Comparison of ENCODE assay signal across 7 cellular contexts in the genomic region with DNA sequence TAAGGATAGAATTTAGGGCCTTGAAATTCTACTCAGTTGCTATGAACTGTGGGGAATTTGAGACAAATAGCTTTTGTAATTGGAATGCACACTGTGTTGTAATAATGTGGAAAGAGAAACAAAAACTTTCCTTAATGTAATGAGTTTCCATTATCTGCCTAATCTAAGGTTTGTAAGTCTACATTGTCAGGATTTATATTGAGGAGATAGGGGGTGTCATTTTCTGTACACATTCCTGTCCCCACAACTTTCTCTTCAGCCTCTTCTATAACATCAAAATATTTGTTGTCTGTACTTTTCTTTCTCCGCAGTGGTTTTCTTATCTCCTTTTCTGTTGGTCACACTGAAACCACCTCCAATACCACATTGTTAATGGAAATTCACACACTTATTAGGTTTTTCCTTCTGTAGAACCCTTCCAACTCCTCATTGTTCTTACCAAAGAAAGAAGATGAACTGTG. TPM values are rescaled to one million over a fixed set of nuclear protein-coding genes. Genes with fewer than 3 reads are reported as not detected.
DNase-seq lines count a peak whose midpoint lies in the region; ATAC-seq and TF ChIP-seq lines count a peak whose summit lies in the region.

No MANE protein-coding gene starts in this region.

- WGBS in testis, 2 donors = 14 to 55% methylated on average over 1 of the region's 1 CpG

- H3K4me1 ChIP-seq in adipocyte (ENCODE audit: control insufficient read depth, insufficient read depth, low read length) (peaks cover 70% of the 10 kb centered on the region), testis (peaks cover 12% of the 10 kb centered on the region)

- no peaks in the 10 kb centered on the region for H3K9me3 ChIP-seq in adipocyte (ENCODE audit: control insufficient read depth, low read length)
- no peaks in the 10 kb centered on the region for H3K9me3 ChIP-seq in testis

- H3K27me3 ChIP-seq in adipocyte (replicated peaks; ENCODE audit: control insufficient read depth, insufficient read depth, low read length) (no peaks in the 10 kb centered on the region), testis (no peaks in the 10 kb centered on the region)

- TF ChIP-seq POLR2A in testis (IDR thresholded peaks at IDR 0.05) = no peak

- ATAC-seq in HG03432 (IDR thresholded peaks at IDR 0.05; ENCODE audit: unreplicated experiment) = peak; percentile 22

- TF ChIP-seq CTCF in testis (IDR thresholded peaks at IDR 0.05) = no peak

- peak overlapping the region; percentile 53 to 84 for H3K27ac ChIP-seq in testis

- intact Hi-C loops in testis (cut with DNase I; ENCODE audit: low total_unique reads) = no loop called here

- H3K9ac ChIP-seq in adipocyte (ENCODE audit: low read length) = peak overlapping the region; percentile 86

- DNase-seq in adipocyte (ENCODE audit: low read depth) (peak; percentile 85), iris pigment epithelial cell (ENCODE audit: low read depth) (peak; percentile 81), testis (no peak), NCI-H2196 treated with DMSO at 0.1 percent for 48 hours (lab: John Stamatoyannopoulos, UW; ENCODE audit: unreplicated experiment) (no peak), DMS79 treated with DMSO at 0.1 percent for 48 hours (lab: John Stamatoyannopoulos, UW) (no peak)
- DNase-seq in activated CD8-positive, alpha-beta memory T cell treated with anti-CD3 and anti-CD28 coated beads, Interleukin-2, amount 50 U/mL, for 4 hours = no peak

- H3K36me3 ChIP-seq in adipocyte (ENCODE audit: control insufficient read depth, insufficient read depth, low read length, severe bottlenecking) (no peaks in the 10 kb centered on the region), testis (ENCODE audit: low read depth, missing control alignments) (no peaks in the 10 kb centered on the region)

- peak overlapping the region; percentile 76 for H3K4me3 ChIP-seq in adipocyte (ENCODE audit: low read length)
- no peak overlapping the region for H3K4me3 ChIP-seq in testis

RNA-seq across cellular contexts. Expression of gene ARID5B, which starts 41.5 kb away (rescaled TPM):
- total RNA-seq in testis = 10 to 100 TPM; 52.1 to 73.6 TPM
- 14.3 TPM for polyA plus RNA-seq in testis (ENCODE audit: insufficient read depth, low read depth, low replicate concordance)

Comparison
In these comparisons a context has a peak if more than half of its experiments do, and no peak if none do; other contexts are left out.
1. DNase-seq: peak in adipocyte (single experiment) and iris pigment epithelial cell (single experiment); none in testis (single experiment), NCI-H2196 treated with DMSO at 0.1 percent for 48 hours (single experiment), DMS79 treated with DMSO at 0.1 percent for 48 hours (single experiment) and activated CD8-positive, alpha-beta memory T cell treated with anti-CD3 and anti-CD28 coated beads, Interleukin-2, amount 50 U/mL, for 4 hours (single experiment).